8 cellular contexts compared by ENCODE assay signal in the genomic region with DNA sequence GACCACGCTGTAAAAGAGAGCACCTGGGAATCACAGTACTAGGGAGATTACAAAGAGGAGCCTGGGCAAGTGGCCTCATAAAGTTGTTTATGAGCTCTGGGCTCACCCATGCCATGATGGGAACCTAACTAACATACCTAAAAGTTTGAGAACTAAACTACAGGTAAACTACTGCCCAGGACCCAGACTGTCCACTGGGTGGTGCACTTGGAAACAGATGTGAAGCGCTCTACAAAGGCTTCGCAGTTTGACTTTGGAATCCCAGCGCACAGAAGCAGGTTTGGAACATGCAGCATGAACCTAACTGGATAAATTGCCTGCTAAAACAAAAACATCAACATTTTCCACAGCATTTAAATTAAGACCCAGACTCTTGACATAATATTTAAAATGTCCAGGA.
DNase-seq lines count a peak whose midpoint lies in the region; ATAC-seq and TF ChIP-seq lines count a peak whose summit lies in the region.
"Had no signal": no experiment of that assay in that cellular context is flagged by ENCODE, and none has a peak within 500 bp of the region (broad histone marks: within the 10 kb centered on the region; RNA-seq: fewer than 3 reads in every experiment).

No MANE protein-coding gene starts in this region.

- WGBS in adrenal gland, 4 donors = 48 to 60% (median 50%) methylated on average over 4 of the region's 4 CpGs

- no peaks in the 10 kb centered on the region for H3K79me2 ChIP-seq in neural cell (replicated peaks; ENCODE audit: insufficient read depth, low read length)

- H3K4me2 ChIP-seq in neural cell (ENCODE audit: low read length) = no peak overlapping the region

- ATAC-seq in GM18909 (IDR thresholded peaks at IDR 0.05; ENCODE audit: poor library complexity, unreplicated experiment) (peak; percentile 53), HG03139 (IDR thresholded peaks at IDR 0.05; ENCODE audit: unreplicated experiment) (no peak)

- H3K9me2 ChIP-seq in neural cell (ENCODE audit: insufficient read depth, low read length) = no peaks in the 10 kb centered on the region

- H3K36me3 ChIP-seq in adrenal gland (replicated peaks in 1 of 2) = no peaks in the 10 kb centered on the region
- no peaks in the 10 kb centered on the region for H3K36me3 ChIP-seq in neural cell (ENCODE audit: insufficient read depth, low read length)

- no peak overlapping the region for H3K9ac ChIP-seq in neural cell (ENCODE audit: low read length)

- no peak overlapping the region for H2AFZ ChIP-seq in neural cell (ENCODE audit: low read depth, low read length)

- H3K9me3 ChIP-seq in adrenal gland (replicated peaks in 1 of 3) (no peaks in the 10 kb centered on the region), neural cell (ENCODE audit: low read length) (no peaks in the 10 kb centered on the region)

- TF ChIP-seq CTCF in adrenal gland (IDR thresholded peaks at IDR 0.05) = peak; percentile 25 to 53 (median 36)
- TF ChIP-seq CTCF in neural cell (IDR thresholded peaks at IDR 0.05; ENCODE audit: poor library complexity, severe bottlenecking) = peak; percentile 43

- H3K4me3 ChIP-seq in adrenal gland (no peak overlapping the region), neural cell (ENCODE audit: low read length) (no peak overlapping the region)

- no peak for TF ChIP-seq EP300 in neural cell (conservative IDR thresholded peaks at IDR 0.05; ENCODE audit: poor library complexity, severe bottlenecking)

- H3K27ac ChIP-seq in adrenal gland = no peak overlapping the region
- no peak overlapping the region for H3K27ac ChIP-seq in neural cell (ENCODE audit: low read length)
- H3K27ac ChIP-seq in caudate nucleus (ENCODE audit: low read depth, low read length) = no peak overlapping the region

- H3K27me3 ChIP-seq in adrenal gland = no peaks in the 10 kb centered on the region
- H3K27me3 ChIP-seq in neural cell (ENCODE audit: insufficient read depth, low read depth, low read length) = no peaks in the 10 kb centered on the region

- TF ChIP-seq RAD21 in neural cell (conservative IDR thresholded peaks at IDR 0.05) = peak; percentile 48

- TF ChIP-seq POLR2A in adrenal gland (IDR thresholded peaks at IDR 0.05) = no peak

- intact Hi-C loops in adrenal gland (cut with DNase I) = no loop called here

- DNase-seq in HK-2 (ENCODE audit: unreplicated experiment) (peak; percentile 10), adrenal gland (peak; percentile 17 to 63 (median 45)), caudate nucleus (lab: John Stamatoyannopoulos, UW) (no peak)
- no peak for DNase-seq in activated CD8-positive, alpha-beta memory T cell treated with anti-CD3 and anti-CD28 coated beads, Interleukin-2, amount 50 U/mL, for 4 hours
- DNase-seq: stimulated activated CD4-positive, alpha-beta T cell treated with anti-CD3 and anti-CD28 coated beads, Interleukin-2, amount 100 ng/mL, for 48 hours had no signal

- no peaks in the 10 kb centered on the region for H3F3A ChIP-seq in neural cell (ENCODE audit: insufficient read depth, low read length, poor library complexity, severe bottlenecking)

- no peaks in the 10 kb centered on the region for H4K20me1 ChIP-seq in neural cell (ENCODE audit: insufficient read depth)

- H3K4me1 ChIP-seq in adrenal gland (replicated peaks in 1 of 2) = no peaks in the 10 kb centered on the region

TF ChIP-seq in neural cell, 6 proteins besides CTCF, POLR2A, EP300 and RAD21:
- TF ChIP-seq EZH2 (IDR thresholded peaks at IDR 0.05; ENCODE audit: borderline replicate concordance, insufficient read depth, low read length, poor library complexity, severe bottlenecking) = no peak
- TF ChIP-seq TAF1 (IDR thresholded peaks at IDR 0.05; ENCODE audit: low read depth) = no peak
- TF ChIP-seq SMC3 (conservative IDR thresholded peaks at IDR 0.05; ENCODE audit: poor library complexity) = peak; percentile 51
- TF ChIP-seq POLR2AphosphoS5 (IDR thresholded peaks at IDR 0.05) = no peak
TF ChIP-seq in neural cell: peak in this region for 1.

Comparison
In these comparisons a context has a peak if more than half of its experiments do, and no peak if none do; other contexts are left out.
1. DNase-seq: peak in HK-2 (single experiment) and adrenal gland (7 of 7); none in activated CD8-positive, alpha-beta memory T cell treated with anti-CD3 and anti-CD28 coated beads, Interleukin-2, amount 50 U/mL, for 4 hours (single experiment) and caudate nucleus (0 of 61).